ENCODE assay signal across 14 cellular contexts in the genomic region with DNA sequence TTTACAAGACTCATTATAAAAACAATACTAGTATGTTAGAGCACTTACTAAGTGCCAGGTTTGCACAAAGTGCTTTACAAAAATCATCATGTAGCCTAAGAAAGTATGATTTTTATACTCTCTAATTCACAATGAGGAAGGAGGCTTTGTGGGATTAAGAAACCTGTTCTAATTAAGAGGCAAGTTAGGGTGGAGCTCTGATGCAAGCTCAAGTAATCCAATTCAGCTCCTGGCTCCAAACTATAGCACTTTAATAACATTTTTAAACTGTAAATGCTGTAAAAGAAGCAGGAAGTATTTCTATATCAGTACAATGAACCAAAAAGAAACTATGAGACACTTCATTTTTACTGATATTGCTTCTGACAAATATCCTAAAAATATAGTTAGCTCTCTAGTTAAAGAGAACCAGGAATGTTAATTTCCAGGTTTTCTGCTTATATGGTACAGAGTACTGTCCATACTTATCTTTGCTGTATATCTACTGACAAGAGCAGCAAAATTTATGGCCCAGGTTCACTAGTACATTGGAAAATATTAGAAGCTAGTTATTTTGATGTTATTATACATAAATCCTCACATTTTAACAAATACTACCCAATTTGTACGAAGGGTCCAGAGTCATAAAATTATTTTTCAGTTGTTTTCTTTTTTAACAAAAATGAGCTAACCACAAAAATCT.
"Had no signal": no experiment of that assay in that cellular context is flagged by ENCODE, and none has a peak within 500 bp of the region (broad histone marks: within the 10 kb centered on the region; RNA-seq: fewer than 3 reads in every experiment).

No MANE protein-coding gene starts in this region.

- H3K27me3 ChIP-seq: brain microvascular endothelial cell, right lobe of liver had no signal

- ATAC-seq: effector memory CD8-positive, alpha-beta T cell; left lobe of liver; right lobe of liver had no signal

- H3K9me3 ChIP-seq: right lobe of liver had no signal

- H3K36me3 ChIP-seq: brain microvascular endothelial cell, right lobe of liver had no signal

- H3K4me2 ChIP-seq: smooth muscle cell had no signal

- H3K4me3 ChIP-seq: right lobe of liver, smooth muscle cell had no signal

- DNase-seq: activated CD4-positive, alpha-beta T cell treated with anti-CD3 and anti-CD28 coated beads, Interleukin-2, amount 10 ng/mL, durations not matched to agents 7 days and 5 days; activated CD8-positive, alpha-beta memory T cell treated with anti-CD3 and anti-CD28 coated beads, Interleukin-2, amount 50 U/mL, for 48 hours; activated naive CD8-positive, alpha-beta T cell treated with anti-CD3 and anti-CD28 coated beads, Interleukin-2, amount 10 ng/mL, durations not matched to agents 7 days and 5 days; anterior cingulate cortex; brain microvascular endothelial cell; dermis blood vessel endothelial cell; effector memory CD8-positive, alpha-beta T cell; hippocampal formation; right lobe of liver; stimulated activated CD4-positive, alpha-beta T cell treated with anti-CD3 and anti-CD28 coated beads, Interleukin-4, amount 100 ng/mL, for 4 hours; stimulated activated CD8-positive, alpha-beta memory T cell treated with anti-CD3 and anti-CD28 coated beads, Interleukin-4, amount 100 ng/mL, for 48 hours; stimulated activated naive CD4-positive, alpha-beta T cell treated with Interleukin-2 at 50 U/mL for 16 hours had no signal
